In the genomic region with DNA sequence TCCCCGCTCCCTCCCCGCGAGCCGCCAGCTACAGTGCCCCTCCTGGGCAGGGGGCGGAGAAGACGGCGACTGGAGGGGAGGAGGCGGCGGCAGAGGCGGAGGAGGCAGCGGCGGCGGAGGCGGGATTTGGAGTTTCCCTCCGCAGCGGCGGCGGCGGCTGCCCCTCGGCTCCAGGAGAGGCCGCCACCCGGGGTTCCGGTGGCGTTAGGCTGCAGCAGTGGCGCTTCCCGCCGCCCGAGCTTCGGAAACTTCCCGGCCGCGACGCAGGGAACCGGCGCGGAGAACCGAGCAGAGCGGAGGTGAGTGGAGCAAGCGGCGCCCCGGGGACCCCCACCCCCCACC, we compare ENCODE assay signal across 14 cellular contexts. TPM values are rescaled to one million over a fixed set of nuclear protein-coding genes. Genes with fewer than 3 reads are reported as not detected.
DNase-seq lines count a peak whose midpoint lies in the region; ATAC-seq, FAIRE-seq and TF ChIP-seq lines count a peak whose summit lies in the region.
"Had no signal": no experiment of that assay in that cellular context is flagged by ENCODE, and none has a peak within 500 bp of the region (broad histone marks: within the 10 kb centered on the region; RNA-seq: fewer than 3 reads in every experiment).

No MANE protein-coding gene starts in this region.

- 1 to 30% methylated on average over 21 to 40 of the region's 41 CpGs; no CpG with 5 or more reads in 1 of the 3 donors for WGBS in psoas muscle, 3 donors
- WGBS in small intestine, 3 donors: 1 to 28% (median 17%) methylated on average over 2 to 40 of the region's 41 CpGs

- H3K4me3 Mint-ChIP-seq in activated CD8-positive, alpha-beta T cell treated with anti-CD3 and anti-CD28 coated beads for 36 hours: no peak overlapping the region
- no peak overlapping the region for H3K4me3 Mint-ChIP-seq in activated CD8-positive, alpha-beta T cell treated with anti-CD3 and anti-CD28 coated beads, Interleukin-2, amount 10 ng/mL, durations not matched to agents 7 days and 5 days
- H3K4me3 Mint-ChIP-seq in CD8-positive, alpha-beta memory T cell: no peak overlapping the region

- H3K9ac ChIP-seq in HUES6 (ENCODE audit: low read length): no peak overlapping the region
- H3K9ac ChIP-seq in MM.1S (ENCODE audit: low read length): no peak overlapping the region

- no peak for FAIRE-seq in small intestine (lab: Jason Lieb, UNC)

- H3K27ac ChIP-seq in HUES6 (ENCODE audit: low read depth, low read length) (no peak overlapping the region), coronary artery (no peak overlapping the region), psoas muscle (no peak overlapping the region), MM.1S (ENCODE audit: low read length) (no peak overlapping the region), small intestine (ENCODE audit: low read depth in 1 of 2, low read length in 1 of 2) (no peak overlapping the region)
- H3K27ac ChIP-seq in CD8-positive, alpha-beta memory T cell (ENCODE audit: low read depth, low read length): no peak overlapping the region
- H3K27ac ChIP-seq: body of pancreas, SJSA1, uterus had no signal

- H3K27ac Mint-ChIP-seq in activated CD8-positive, alpha-beta T cell treated with anti-CD3 and anti-CD28 coated beads for 36 hours: no peak overlapping the region
- H3K27ac Mint-ChIP-seq in activated CD8-positive, alpha-beta T cell treated with anti-CD3 and anti-CD28 coated beads, Interleukin-2, amount 10 ng/mL, durations not matched to agents 7 days and 5 days: no peak overlapping the region
- no peak overlapping the region for H3K27ac Mint-ChIP-seq in CD8-positive, alpha-beta memory T cell
- H3K27ac Mint-ChIP-seq: activated T-helper 2 cell treated with anti-CD3 and anti-CD28 coated beads, Interferon-gamma antibody, Interleukin-2, Interleukin-4, amounts not matched to agents 10 μg/mL and 5 μg/mL and 100 μg/mL, durations not matched to agents 14 hours and 24 hours and 36 hours had no signal

- CTCF ChIA-PET in activated CD8-positive, alpha-beta T cell treated with anti-CD3 and anti-CD28 coated beads for 36 hours (lab: Charles Lee): interaction anchor here (2.0 kb wide), 1 partner anchor 10 kb away, joined by 5 read pairs; no protein-coding TSS in a partner anchor
- CTCF ChIA-PET in activated CD8-positive, alpha-beta T cell treated with anti-CD3 and anti-CD28 coated beads, Interleukin-2, amount 10 ng/mL, durations not matched to agents 7 days and 5 days (lab: Charles Lee): no interaction called here
- CTCF ChIA-PET in CD8-positive, alpha-beta memory T cell (lab: Charles Lee): no interaction called here

- peaks cover 37% of the 10 kb centered on the region for H3K27me3 Mint-ChIP-seq in activated CD8-positive, alpha-beta T cell treated with anti-CD3 and anti-CD28 coated beads for 36 hours
- peaks cover 43% of the 10 kb centered on the region for H3K27me3 Mint-ChIP-seq in activated CD8-positive, alpha-beta T cell treated with anti-CD3 and anti-CD28 coated beads, Interleukin-2, amount 10 ng/mL, durations not matched to agents 7 days and 5 days (ENCODE audit: low read depth)
- H3K27me3 Mint-ChIP-seq in CD8-positive, alpha-beta memory T cell: peaks cover 18 to 28% of the 10 kb centered on the region in 2 donors

- no peaks in the 10 kb centered on the region for H4K20me1 ChIP-seq in MM.1S (ENCODE audit: insufficient read depth, low read length)

- no peaks in the 10 kb centered on the region for H3K36me3 Mint-ChIP-seq in activated CD8-positive, alpha-beta T cell treated with anti-CD3 and anti-CD28 coated beads for 36 hours (ENCODE audit: low read depth)
- H3K36me3 Mint-ChIP-seq in activated CD8-positive, alpha-beta T cell treated with anti-CD3 and anti-CD28 coated beads, Interleukin-2, amount 10 ng/mL, durations not matched to agents 7 days and 5 days (ENCODE audit: low read depth): no peaks in the 10 kb centered on the region
- H3K36me3 Mint-ChIP-seq in CD8-positive, alpha-beta memory T cell: no peaks in the 10 kb centered on the region

- no peaks in the 10 kb centered on the region for H3K9me2 ChIP-seq in MM.1S (replicated peaks; ENCODE audit: insufficient read depth, low read length)

- no peak overlapping the region for H2AFZ ChIP-seq in MM.1S (ENCODE audit: low read length)

- H3K27me3 ChIP-seq in HUES6 (ENCODE audit: control insufficient read depth, insufficient read depth, low read length): peaks cover 91% of the 10 kb centered on the region
- H3K27me3 ChIP-seq in psoas muscle (ENCODE audit: insufficient read depth in 3 of 3, low read length in 2 of 3): peaks cover 0 to 59% (median 12%) of the 10 kb centered on the region in 3 donors
- peaks cover 75% of the 10 kb centered on the region for H3K27me3 ChIP-seq in MM.1S (replicated peaks; ENCODE audit: insufficient read depth, low read length)
- peaks cover 15 to 16% of the 10 kb centered on the region in 2 donors for H3K27me3 ChIP-seq in small intestine (ENCODE audit: control insufficient read depth in 2 of 2, insufficient read depth in 2 of 2, low read length in 2 of 2)
- no peaks in the 10 kb centered on the region for H3K27me3 ChIP-seq in CD8-positive, alpha-beta memory T cell (ENCODE audit: insufficient read depth, low read length, poor library complexity, severe bottlenecking)

- H3K9me3 Mint-ChIP-seq in activated CD8-positive, alpha-beta T cell treated with anti-CD3 and anti-CD28 coated beads for 36 hours: no peaks in the 10 kb centered on the region
- H3K9me3 Mint-ChIP-seq in activated CD8-positive, alpha-beta T cell treated with anti-CD3 and anti-CD28 coated beads, Interleukin-2, amount 10 ng/mL, durations not matched to agents 7 days and 5 days (ENCODE audit: insufficient read depth): no peaks in the 10 kb centered on the region
- H3K9me3 Mint-ChIP-seq in CD8-positive, alpha-beta memory T cell: no peaks in the 10 kb centered on the region
- H3K9me3 Mint-ChIP-seq: activated T-helper 2 cell treated with anti-CD3 and anti-CD28 coated beads, Interferon-gamma antibody, Interleukin-2, Interleukin-4, amounts not matched to agents 10 μg/mL and 5 μg/mL and 100 μg/mL, durations not matched to agents 14 hours and 24 hours and 36 hours had no signal

- no peaks in the 10 kb centered on the region for H3K36me3 ChIP-seq in HUES6 (ENCODE audit: control insufficient read depth, insufficient read depth, low read length)
- H3K36me3 ChIP-seq in psoas muscle (ENCODE audit: insufficient read depth in 1 of 2, low read depth in 1 of 2): no peaks in the 10 kb centered on the region
- H3K36me3 ChIP-seq in MM.1S (replicated peaks; ENCODE audit: insufficient read depth, low read length): no peaks in the 10 kb centered on the region
- H3K36me3 ChIP-seq in small intestine (ENCODE audit: control insufficient read depth in 2 of 2, insufficient read depth in 2 of 2, low read length in 2 of 2): no peaks in the 10 kb centered on the region
- H3K36me3 ChIP-seq in CD8-positive, alpha-beta memory T cell (ENCODE audit: insufficient read depth, low read length): no peaks in the 10 kb centered on the region
- H3K36me3 ChIP-seq: SJSA1, uterus had no signal

- peak; percentile 19 for ATAC-seq in activated CD8-positive, alpha-beta T cell treated with anti-CD3 and anti-CD28 coated beads for 36 hours
- ATAC-seq in activated CD8-positive, alpha-beta T cell treated with anti-CD3 and anti-CD28 coated beads, Interleukin-2, amount 10 ng/mL, durations not matched to agents 7 days and 5 days: no peak
- ATAC-seq in psoas muscle: no peak
- ATAC-seq: activated CD4-positive, CD25-positive, alpha-beta regulatory T cell treated with anti-CD3 and anti-CD28 coated beads, Interleukin-2, amount 50 U/mL, for 24 hours; body of pancreas had no signal

- no peaks in the 10 kb centered on the region for H3K79me2 ChIP-seq in MM.1S (ENCODE audit: low read length)

- intact Hi-C loops in activated CD8-positive, alpha-beta T cell treated with anti-CD3 and anti-CD28 coated beads for 36 hours (cut with micrococcal nuclease): no loop called here
- intact Hi-C loops in psoas muscle (cut with DNase I): no loop called here

- H3K4me3 ChIP-seq in HUES6 (ENCODE audit: low read depth, low read length) (peak overlapping the region; percentile 59), coronary artery (peak overlapping the region; percentile 58), psoas muscle (peak overlapping the region; percentile 30), MM.1S (ENCODE audit: low read length) (no peak overlapping the region), small intestine (ENCODE audit: low read depth in 1 of 2, low read length in 2 of 2) (no peak overlapping the region)
- H3K4me3 ChIP-seq in CD8-positive, alpha-beta memory T cell (ENCODE audit: low read length): no peak overlapping the region
- H3K4me3 ChIP-seq: body of pancreas, SJSA1, uterus had no signal

- POLR2A ChIA-PET in activated CD8-positive, alpha-beta T cell treated with anti-CD3 and anti-CD28 coated beads for 36 hours (lab: Charles Lee): no interaction called here
- POLR2A ChIA-PET in activated CD8-positive, alpha-beta T cell treated with anti-CD3 and anti-CD28 coated beads, Interleukin-2, amount 10 ng/mL, durations not matched to agents 7 days and 5 days (lab: Charles Lee): no interaction called here
- POLR2A ChIA-PET in CD8-positive, alpha-beta memory T cell (lab: Charles Lee): no interaction called here

- peaks cover 31% of the 10 kb centered on the region; the same call in 1 of the 2 replicates for H3K4me1 ChIP-seq in HUES6 (ENCODE audit: control insufficient read depth, insufficient read depth, low read length)
- peaks cover 4% of the 10 kb centered on the region for H3K4me1 ChIP-seq in psoas muscle
- no peaks in the 10 kb centered on the region for H3K4me1 ChIP-seq in MM.1S (ENCODE audit: low read length)
- H3K4me1 ChIP-seq in small intestine (ENCODE audit: control insufficient read depth in 2 of 2, insufficient read depth in 1 of 2, low read depth in 1 of 2, low read length in 1 of 2): no peaks in the 10 kb centered on the region
- H3K4me1 ChIP-seq in CD8-positive, alpha-beta memory T cell (ENCODE audit: insufficient read depth, low read length): no peaks in the 10 kb centered on the region
- H3K4me1 ChIP-seq: SJSA1, uterus had no signal

- H3F3A ChIP-seq in MM.1S (ENCODE audit: insufficient read depth, low read length): no peaks in the 10 kb centered on the region

- H3K9me3 ChIP-seq in HUES6 (ENCODE audit: control insufficient read depth, insufficient read depth, low read depth, low read length) (peaks cover 15% of the 10 kb centered on the region; the same call in 1 of the 2 replicates), psoas muscle (no peaks in the 10 kb centered on the region), MM.1S (replicated peaks; ENCODE audit: insufficient read depth, low read length) (no peaks in the 10 kb centered on the region), small intestine (ENCODE audit: control insufficient read depth, low read depth) (no peaks in the 10 kb centered on the region)
- no peaks in the 10 kb centered on the region for H3K9me3 ChIP-seq in CD8-positive, alpha-beta memory T cell (ENCODE audit: low read length)
- H3K9me3 ChIP-seq: body of pancreas, SJSA1, uterus had no signal

- DNase-seq in activated CD8-positive, alpha-beta T cell treated with anti-CD3 and anti-CD28 coated beads for 36 hours: no peak
- no peak for DNase-seq in activated CD8-positive, alpha-beta T cell treated with anti-CD3 and anti-CD28 coated beads, Interleukin-2, amount 10 ng/mL, durations not matched to agents 7 days and 5 days
- DNase-seq in coronary artery (ENCODE audit: low spot score): no peak
- no peak for DNase-seq in psoas muscle
- DNase-seq in MM.1S: no peak
- DNase-seq in small intestine: no peak
- no peak for DNase-seq in CD8-positive, alpha-beta memory T cell
- DNase-seq: body of pancreas, Kasumi-1 had no signal

- peaks cover 5% of the 10 kb centered on the region for H3K4me1 Mint-ChIP-seq in activated CD8-positive, alpha-beta T cell treated with anti-CD3 and anti-CD28 coated beads for 36 hours (ENCODE audit: low read depth)
- H3K4me1 Mint-ChIP-seq in activated CD8-positive, alpha-beta T cell treated with anti-CD3 and anti-CD28 coated beads, Interleukin-2, amount 10 ng/mL, durations not matched to agents 7 days and 5 days (ENCODE audit: low read depth): peaks cover 8% of the 10 kb centered on the region
- H3K4me1 Mint-ChIP-seq in CD8-positive, alpha-beta memory T cell: peaks cover 5 to 10% (median 9%) of the 10 kb centered on the region in 3 donors

- no peak for TF ChIP-seq CTCF in activated CD8-positive, alpha-beta T cell treated with anti-CD3 and anti-CD28 coated beads for 36 hours (IDR thresholded peaks at IDR 0.05)
- TF ChIP-seq CTCF in coronary artery (IDR thresholded peaks at IDR 0.05): no peak
- no peak for TF ChIP-seq CTCF in psoas muscle (IDR thresholded peaks at IDR 0.05)
- no peak for TF ChIP-seq CTCF in MM.1S (IDR thresholded peaks at IDR 0.05; ENCODE audit: low read length)

- H3K4me2 ChIP-seq in MM.1S (ENCODE audit: low read depth, low read length): no peak overlapping the region

RNA-seq across cellular contexts. Expression of a gene that starts 4.7 kb away (rescaled TPM):
- total RNA-seq in activated CD8-positive, alpha-beta T cell treated with anti-CD3 and anti-CD28 coated beads for 36 hours: under 1 TPM in 1 of 2 experiments, not detected in 1; 0.14 TPM
- total RNA-seq in activated CD8-positive, alpha-beta T cell treated with anti-CD3 and anti-CD28 coated beads, Interleukin-2, amount 10 ng/mL, durations not matched to agents 7 days and 5 days: not detected
- not detected for total RNA-seq in psoas muscle
- polyA plus RNA-seq in psoas muscle (not detected), small intestine (under 1 TPM in 1 of 3 donors, not detected in 2; 0.06 TPM)
- under 1 TPM; 0.09 to 0.15 TPM for total RNA-seq in CD8-positive, alpha-beta memory T cell
- polyA plus RNA-seq in CD8-positive, alpha-beta memory T cell: 0.08 TPM
- total RNA-seq: body of pancreas had no signal

RNA-seq across cellular contexts. Expression of a gene that starts 31.3 kb away (rescaled TPM):
- total RNA-seq in activated CD8-positive, alpha-beta T cell treated with anti-CD3 and anti-CD28 coated beads for 36 hours: 1 to 10 TPM in 1 of 2 experiments, under 1 TPM in 1; 0.70 to 1.1 TPM
- total RNA-seq in activated CD8-positive, alpha-beta T cell treated with anti-CD3 and anti-CD28 coated beads, Interleukin-2, amount 10 ng/mL, durations not matched to agents 7 days and 5 days: under 1 TPM; 0.16 to 0.58 TPM
- total RNA-seq in psoas muscle: 1 to 10 TPM in 1 of 4 donors, under 1 TPM in 3; 0.79 to 1.9 (median 0.92) TPM
- polyA plus RNA-seq in psoas muscle (1 to 10 TPM in 1 of 3 donors, under 1 TPM in 2; 0.21 to 1.0 (median 0.35) TPM), small intestine (1 to 10 TPM in 2 of 3 donors, not detected in 1; 1.1 to 1.4 TPM)
- not detected for total RNA-seq in CD8-positive, alpha-beta memory T cell
- not detected for polyA plus RNA-seq in CD8-positive, alpha-beta memory T cell
- total RNA-seq: body of pancreas, SJSA1 had no signal

RNA-seq across cellular contexts. Expression of a gene that starts 43.3 kb away (rescaled TPM):
- 10 to 100 TPM; 18.5 to 21.3 TPM for total RNA-seq in activated CD8-positive, alpha-beta T cell treated with anti-CD3 and anti-CD28 coated beads for 36 hours
- 10 to 100 TPM; 23.9 to 24.5 TPM for total RNA-seq in activated CD8-positive, alpha-beta T cell treated with anti-CD3 and anti-CD28 coated beads, Interleukin-2, amount 10 ng/mL, durations not matched to agents 7 days and 5 days
- 10 to 100 TPM; 17.0 to 34.3 (median 20.6) TPM for total RNA-seq in psoas muscle
- polyA plus RNA-seq in psoas muscle: 10 to 100 TPM; 47.8 to 53.5 (median 48.6) TPM
- polyA plus RNA-seq in small intestine: 10 to 100 TPM; 30.7 to 41.9 (median 38.2) TPM
- total RNA-seq in CD8-positive, alpha-beta memory T cell: 10 to 100 TPM; 36.2 to 38.3 TPM
- 36.9 TPM for polyA plus RNA-seq in CD8-positive, alpha-beta memory T cell

RNA-seq across cellular contexts. Expression of a gene that starts 45.4 kb away (rescaled TPM):
- 1 to 10 TPM; 2.5 to 2.7 TPM for total RNA-seq in activated CD8-positive, alpha-beta T cell treated with anti-CD3 and anti-CD28 coated beads for 36 hours
- 1 to 10 TPM in 1 of 2 experiments, under 1 TPM in 1; 0.82 to 1.3 TPM for total RNA-seq in activated CD8-positive, alpha-beta T cell treated with anti-CD3 and anti-CD28 coated beads, Interleukin-2, amount 10 ng/mL, durations not matched to agents 7 days and 5 days
- total RNA-seq in psoas muscle: 100 to 1,000 TPM in 2 of 4 donors, 10 to 100 TPM in 2; 82.2 to 256 (median 117) TPM
- polyA plus RNA-seq in psoas muscle: 100 to 1,000 TPM in 2 of 3 donors, 10 to 100 TPM in 1; 84.9 to 209 (median 104) TPM
- polyA plus RNA-seq in small intestine: 10 to 100 TPM; 34.0 to 74.9 (median 43.5) TPM
- 1 to 10 TPM; 1.0 to 1.2 TPM for total RNA-seq in CD8-positive, alpha-beta memory T cell
- 0.12 TPM for polyA plus RNA-seq in CD8-positive, alpha-beta memory T cell

Comparison
In these comparisons a context has a peak if more than half of its experiments do, and no peak if none do; other contexts are left out.
1. H3K4me3 ChIP-seq: peak in HUES6 (single experiment), coronary artery (single experiment) and psoas muscle (single experiment); none in MM.1S (single experiment), small intestine (0 of 2) and CD8-positive, alpha-beta memory T cell (single experiment).